Comparison of ENCODE assay signal across 24 cellular contexts in the genomic region with DNA sequence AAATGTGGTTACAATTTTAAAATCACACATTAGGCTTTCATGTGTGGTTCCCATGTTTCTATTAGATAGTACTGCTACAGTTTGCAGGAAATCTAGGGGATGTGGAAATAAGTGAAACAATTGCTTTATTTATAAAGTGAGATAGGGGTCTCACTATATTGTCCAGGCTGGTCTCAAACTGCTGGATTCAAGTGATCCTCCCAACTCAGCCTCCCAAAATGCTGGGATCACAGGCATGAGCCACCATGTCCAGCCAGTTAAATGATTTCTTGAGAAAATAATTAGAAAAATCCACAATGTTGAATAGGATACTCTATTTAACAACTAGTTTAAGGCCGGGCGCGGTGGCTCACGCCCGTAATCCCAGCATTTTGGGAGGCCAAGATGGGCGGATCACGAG. TPM values are rescaled to one million over a fixed set of nuclear protein-coding genes. Genes with fewer than 3 reads are reported as not detected.
DNase-seq lines count a peak whose midpoint lies in the region; ATAC-seq and TF ChIP-seq lines count a peak whose summit lies in the region.
"Had no signal": no experiment of that assay in that cellular context is flagged by ENCODE, and none has a peak within 500 bp of the region (broad histone marks: within the 10 kb centered on the region; RNA-seq: fewer than 3 reads in every experiment).

No MANE protein-coding gene starts in this region.

- CTCF ChIA-PET in HEK293 (lab: Yijun Ruan, JAX) (no interaction called here), WTC11 (lab: Charles Lee) (interaction anchor here (2.1 kb wide), 1 partner anchor 109 kb away, joined by 4 read pairs; no protein-coding TSS in a partner anchor)

- intact Hi-C loops in psoas muscle (cut with DNase I), result no loop called here

- H3K4me1 Mint-ChIP-seq in WTC11, result peaks cover 69% of the 10 kb centered on the region

- H3K27me3 Mint-ChIP-seq in WTC11 (ENCODE audit: low read depth), result no peaks in the 10 kb centered on the region
- H3K27me3 Mint-ChIP-seq: CD4-positive, alpha-beta memory T cell; CD4-positive, CD25-positive, alpha-beta regulatory T cell; CD8-positive, alpha-beta memory T cell had no signal

- H3K9me3 ChIP-seq in HEK293 (ENCODE audit: control insufficient read depth, insufficient read depth, low read depth, low read length), result no peaks in the 10 kb centered on the region
- H3K9me3 ChIP-seq in psoas muscle, result no peaks in the 10 kb centered on the region
- H3K9me3 ChIP-seq: BE2C had no signal

- peaks cover 0 to 4% of the 10 kb centered on the region in 2 experiments; a peak in 2 of 3 replicates for H3K36me3 ChIP-seq in HEK293 (ENCODE audit: control insufficient read depth in 2 of 2, insufficient read depth in 1 of 2, low read length in 2 of 2)
- peaks cover 0 to 14% of the 10 kb centered on the region in 2 donors for H3K36me3 ChIP-seq in psoas muscle (ENCODE audit: insufficient read depth in 1 of 2, low read depth in 1 of 2)
- H3K36me3 ChIP-seq: BE2C had no signal

- no peaks in the 10 kb centered on the region for H3K27me3 ChIP-seq in psoas muscle (ENCODE audit: insufficient read depth in 3 of 3, low read length in 2 of 3)
- H3K27me3 ChIP-seq: BE2C, BLaER1 had no signal

- no peak overlapping the region for H3K27ac ChIP-seq in HEK293 (ENCODE audit: extremely low read depth, low read depth, low read length)
- peak overlapping the region; percentile 87 for H3K27ac ChIP-seq in psoas muscle
- H3K27ac ChIP-seq: BLaER1 had no signal

- POLR2A ChIA-PET in HEK293 (lab: Yijun Ruan, JAX) (no interaction called here), WTC11 (lab: Charles Lee) (interaction anchor here (0.7 kb wide), 1 partner anchor 308 kb away, joined by 3 read pairs; no protein-coding TSS in a partner anchor)

- WGBS in psoas muscle, 3 donors, result 95 to 97% (median 96%) methylated on average over 7 of the region's 7 CpGs

- TF ChIP-seq CTCF in HEK293 (tag by site-specific recombination; IDR thresholded peaks at IDR 0.05) (no peak), WTC11 (IDR thresholded peaks at IDR 0.05) (no peak), psoas muscle (IDR thresholded peaks at IDR 0.05) (no peak)

- H3K4me1 ChIP-seq in HEK293 (ENCODE audit: control insufficient read depth, insufficient read depth, low read length), result peaks cover 3% of the 10 kb centered on the region; the same call in 1 of the 2 replicates
- H3K4me1 ChIP-seq in psoas muscle, result peaks cover 79% of the 10 kb centered on the region
- H3K4me1 ChIP-seq: BE2C, BLaER1 had no signal

- H3K27ac Mint-ChIP-seq in WTC11, result no peak overlapping the region
- H3K27ac Mint-ChIP-seq: CD14-positive monocyte; CD4-positive, CD25-positive, alpha-beta regulatory T cell had no signal

- DNase-seq in WTC11 (ENCODE audit: low spot score) (no peak), psoas muscle (no peak), NCI-H82 (lab: John Stamatoyannopoulos, UW) (no peak), HT-29 (ENCODE audit: low spot score) (no peak)
- no peak for DNase-seq in activated CD4-positive, alpha-beta T cell treated with anti-CD3 and anti-CD28 coated beads for 1 hour
- DNase-seq: 8988T; ACHN; BE2C; C1 segment of cervical spinal cord; CD4-positive, alpha-beta memory T cell; CD4-positive, CD25-positive, alpha-beta regulatory T cell; CD8-positive, alpha-beta memory T cell; COR-L47; DMS 273 treated with DMSO at 0.1 percent for 48 hours; DMS153; DMS53; DMS79; DND-41; EL; GDM1 had no signal

- H3K4me3 ChIP-seq in HEK293 (ENCODE audit: low read depth, low read length) (no peak overlapping the region), psoas muscle (no peak overlapping the region)
- H3K4me3 ChIP-seq: BLaER1, GM12878 had no signal

- ATAC-seq in WTC11, result no peak
- ATAC-seq in psoas muscle, result no peak
- ATAC-seq: GM12878 had no signal

- H3K4me3 Mint-ChIP-seq in WTC11, result no peak overlapping the region
- H3K4me3 Mint-ChIP-seq: CD14-positive monocyte; CD4-positive, alpha-beta memory T cell; CD4-positive, CD25-positive, alpha-beta regulatory T cell; CD8-positive, alpha-beta memory T cell had no signal

- H3K36me3 Mint-ChIP-seq in WTC11, result peaks cover 9% of the 10 kb centered on the region; the same call in 1 of the 2 replicates

- H3K9me3 Mint-ChIP-seq in WTC11, result peaks cover 6% of the 10 kb centered on the region; the same call in 1 of the 2 replicates

TF ChIP-seq in HEK293, 187 proteins besides CTCF, POLR2A, EP300 and RAD21:
- 0 out of 2 replicates have a peak, but pooled peaks have one; percentile 24 for TF ChIP-seq ZNF121 (tag by site-specific recombination; IDR thresholded peaks at IDR 0.05)
- no peak for TF ChIP-seq ZNF324 (tag by site-specific recombination; IDR thresholded peaks at IDR 0.05)
- TF ChIP-seq ZNF785 (tag by site-specific recombination; IDR thresholded peaks at IDR 0.05), result no peak

TF ChIP-seq in WTC11, 78 proteins besides CTCF, POLR2A, EP300 and RAD21:
- TF ChIP-seq ZNF121 (CRISPR knock-in tag; IDR thresholded peaks at IDR 0.05) (peak; percentile 58; the same call in 1 of the 2 replicates), KAT7 (CRISPR knock-in tag; IDR thresholded peaks at IDR 0.05; ENCODE audit: borderline replicate concordance) (no peak), TCF7 (CRISPR knock-in tag; IDR thresholded peaks at IDR 0.05; ENCODE audit: low read depth) (no peak)
TF ChIP-seq in WTC11: peak in this region for 1.

RNA-seq across cellular contexts. Expression of a gene that starts 42.0 kb away (rescaled TPM):
- total RNA-seq in WTC11 (2021), result 177 to 201 TPM (median 198 TPM) in 3 replicates
- 100 to 1,000 TPM; 152 to 239 (median 175) TPM for total RNA-seq in psoas muscle
- polyA plus RNA-seq in psoas muscle, result 100 to 1,000 TPM in 1 of 3 donors, 10 to 100 TPM in 2; 54.6 to 128 (median 73.0) TPM
- total RNA-seq in HT-29 (2014; rRNA removed; shearing (Covaris generic)), result 28.8 and 35.5 TPM in 2 replicates
